ENCODE assay signal across 25 cellular contexts in the genomic region with DNA sequence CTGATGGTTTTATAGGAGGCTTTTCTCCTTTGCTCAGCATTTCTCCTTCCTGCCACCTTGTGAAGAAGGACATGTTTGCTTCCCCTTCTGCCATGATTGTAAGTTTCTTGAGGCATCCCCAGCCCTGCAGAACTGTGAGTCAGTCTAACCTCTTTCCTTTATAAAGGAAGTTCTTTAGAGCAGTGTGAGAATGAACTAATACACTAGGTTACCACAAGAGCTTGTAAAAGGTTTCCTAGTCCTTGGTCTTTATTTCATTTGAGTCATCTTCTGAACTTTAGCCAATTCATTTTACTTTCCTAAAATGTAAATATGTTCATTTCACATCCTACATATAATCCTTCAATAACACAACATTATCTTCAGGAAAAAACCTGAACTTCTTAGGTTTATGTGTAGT.
DNase-seq lines count a peak whose midpoint lies in the region; ATAC-seq, FAIRE-seq and TF ChIP-seq lines count a peak whose summit lies in the region.
"Had no signal": no experiment of that assay in that cellular context is flagged by ENCODE, and none has a peak within 500 bp of the region (broad histone marks: within the 10 kb centered on the region; RNA-seq: fewer than 3 reads in every experiment).

No MANE protein-coding gene starts in this region.

- no peak for TF ChIP-seq RAD21 in IMR-90 (IDR thresholded peaks at IDR 0.05; ENCODE audit: low read length)

- no peak overlapping the region for H3K4me3 Mint-ChIP-seq in astrocyte (ENCODE audit: unreplicated experiment)
- H3K4me3 Mint-ChIP-seq: effector memory CD8-positive, alpha-beta T cell had no signal

- H4K8ac ChIP-seq in IMR-90 (ENCODE audit: low read depth in 2 of 2, low read length in 2 of 2), result no peak overlapping the region

- ATAC-seq in IMR-90 (ENCODE audit: low read depth) (peak; percentile 60), GM18498 (IDR thresholded peaks at IDR 0.05; ENCODE audit: unreplicated experiment) (no peak), GM21367 (IDR thresholded peaks at IDR 0.05; ENCODE audit: unreplicated experiment) (no peak)
- ATAC-seq: effector memory CD8-positive, alpha-beta T cell; left colon had no signal

- no peaks in the 10 kb centered on the region for H3K9me1 ChIP-seq in IMR-90 (ENCODE audit: insufficient read depth, low read length)

- dilution Hi-C loops in IMR-90 (cut with HindIII; ENCODE audit: low sequenced_read_pairs, unreplicated experiment), result no loop called here

- in situ Hi-C loops in IMR-90 (cut with MboI; ENCODE audit: low sequenced_read_pairs), result no loop called here

- H2AK9ac ChIP-seq in IMR-90 (replicated peaks; ENCODE audit: low read depth, low read length, poor library complexity), result no peak overlapping the region

- H3K36me3 Mint-ChIP-seq in astrocyte (ENCODE audit: low read depth, unreplicated experiment), result peaks cover 2% of the 10 kb centered on the region

- no peak overlapping the region for H3K23ac ChIP-seq in IMR-90 (ENCODE audit: low read depth, low read length)

- no peak overlapping the region for H2BK120ac ChIP-seq in IMR-90 (ENCODE audit: low read depth, low read length)

- H3K79me1 ChIP-seq in IMR-90 (ENCODE audit: low read depth in 1 of 2, low read length in 2 of 2), result no peaks in the 10 kb centered on the region

- no peak for TF ChIP-seq POLR2A in IMR-90 (IDR thresholded peaks at IDR 0.05; ENCODE audit: low read depth, low read length)

- no peaks in the 10 kb centered on the region for H3K36me3 ChIP-seq in IMR-90 (ENCODE audit: control insufficient read depth, insufficient read depth, low read length)
- no peaks in the 10 kb centered on the region for H3K36me3 ChIP-seq in astrocyte (ENCODE audit: insufficient read depth, low read length)
- H3K36me3 ChIP-seq: BLaER1 treated with 17β-estradiol and CSF1 and Interleukin-3, amounts not matched to agents 10 nM and 100 nM; upper lobe of left lung had no signal

- no peak overlapping the region for H3K4me2 ChIP-seq in IMR-90 (ENCODE audit: low read depth, low read length)
- H3K4me2 ChIP-seq in astrocyte (ENCODE audit: low read length), result no peak overlapping the region
- H3K4me2 ChIP-seq: BLaER1 treated with 17β-estradiol and CSF1 and Interleukin-3, amounts not matched to agents 10 nM and 100 nM had no signal

- H3K9me3 ChIP-seq in IMR-90 (ENCODE audit: control insufficient read depth, insufficient read depth, low read length), result no peaks in the 10 kb centered on the region
- H3K9me3 ChIP-seq in astrocyte (ENCODE audit: insufficient read depth, low read depth, low read length), result no peaks in the 10 kb centered on the region
- H3K9me3 ChIP-seq: upper lobe of left lung had no signal

- H2AFZ ChIP-seq in IMR-90 (replicated peaks; ENCODE audit: low read length, poor library complexity) (no peak overlapping the region), astrocyte (ENCODE audit: low read depth, low read length) (no peak overlapping the region)

- no peak for FAIRE-seq in astrocyte (lab: Jason Lieb, UNC)
- FAIRE-seq: small intestine, TTC549 had no signal

- POLR2A ChIA-PET in IMR-90 (lab: Charles Lee; ENCODE audit: unreplicated experiment), result no interaction called here

- no peaks in the 10 kb centered on the region for H3K27me3 Mint-ChIP-seq in astrocyte (ENCODE audit: low read depth, unreplicated experiment)

- H3K4me3 ChIP-seq in IMR-90 (ENCODE audit: insufficient read depth, low read depth, low read length), result no peak overlapping the region
- no peak overlapping the region for H3K4me3 ChIP-seq in astrocyte (ENCODE audit: insufficient read depth, low read depth, low read length)
- H3K4me3 ChIP-seq: BLaER1 treated with 17β-estradiol and CSF1 and Interleukin-3, amounts not matched to agents 10 nM and 100 nM; coronary artery; upper lobe of left lung had no signal

- no TSS peak for BruUV-seq in IMR-90 (replicated peaks; lab: Mats Ljungman, UMichigan)

- no peaks in the 10 kb centered on the region for H3K79me2 ChIP-seq in astrocyte (ENCODE audit: insufficient read depth, low read length)

- H3K56ac ChIP-seq in IMR-90 (ENCODE audit: extremely low read depth, insufficient read depth, low read length), result no peak overlapping the region

- H3K14ac ChIP-seq in IMR-90 (replicated peaks; ENCODE audit: low read depth, low read length), result no peak overlapping the region

- H3K9ac ChIP-seq in IMR-90 (ENCODE audit: low read depth, low read length), result no peak overlapping the region
- H3K9ac ChIP-seq in astrocyte (ENCODE audit: low read length), result no peak overlapping the region
- H3K9ac ChIP-seq: BLaER1 treated with 17β-estradiol and CSF1 and Interleukin-3, amounts not matched to agents 10 nM and 100 nM had no signal

- TF ChIP-seq CTCF in IMR-90 (conservative IDR thresholded peaks at IDR 0.05; ENCODE audit: low read depth, low read length), result no peak
- no peak for TF ChIP-seq CTCF in astrocyte (IDR thresholded peaks at IDR 0.05; ENCODE audit: insufficient read depth, low read depth, low read length)

- H4K20me1 ChIP-seq in IMR-90 (ENCODE audit: insufficient read depth, low read length) (no peaks in the 10 kb centered on the region), astrocyte (ENCODE audit: insufficient read depth, low read length) (no peaks in the 10 kb centered on the region)
- H4K20me1 ChIP-seq: BLaER1 treated with 17β-estradiol and CSF1 and Interleukin-3, amounts not matched to agents 10 nM and 100 nM had no signal

- H3K9me3 Mint-ChIP-seq in astrocyte (ENCODE audit: unreplicated experiment), result peaks cover 9% of the 10 kb centered on the region

- H2BK15ac ChIP-seq in IMR-90 (ENCODE audit: low read depth, low read length), result no peak overlapping the region

- H3K18ac ChIP-seq in IMR-90 (ENCODE audit: low read depth, low read length), result no peak overlapping the region

- H2BK20ac ChIP-seq in IMR-90 (ENCODE audit: low read depth, low read length), result no peak overlapping the region

- no peak overlapping the region for H4K91ac ChIP-seq in IMR-90 (ENCODE audit: insufficient read depth, low read depth, low read length)

- H2AK5ac ChIP-seq in IMR-90 (ENCODE audit: low read depth, low read length), result no peak overlapping the region

- H3K4me1 ChIP-seq in IMR-90 (ENCODE audit: control insufficient read depth, insufficient read depth, low read length) (no peaks in the 10 kb centered on the region), astrocyte (ENCODE audit: insufficient read depth, low read length) (no peaks in the 10 kb centered on the region)
- H3K4me1 ChIP-seq: BLaER1 treated with 17β-estradiol and CSF1 and Interleukin-3, amounts not matched to agents 10 nM and 100 nM; upper lobe of left lung had no signal

- no peak overlapping the region for H4K5ac ChIP-seq in IMR-90 (ENCODE audit: low read depth, low read length)

- peak overlapping the region; percentile 49 for H3K27ac Mint-ChIP-seq in astrocyte (ENCODE audit: unreplicated experiment)
- H3K27ac Mint-ChIP-seq: effector memory CD8-positive, alpha-beta T cell had no signal

- DNase-seq in CMK (ENCODE audit: low read depth) (peak; percentile 18), IMR-90 (peak; percentile 69), astrocyte (ENCODE audit: low read depth) (peak; percentile 37), kidney tubule cell (ENCODE audit: low spot score) (peak; percentile 18), pons (ENCODE audit: low spot score) (no peak), SIG-M5 (lab: John Stamatoyannopoulos, UW) (no peak)
- DNase-seq: activated CD8-positive, alpha-beta memory T cell treated with anti-CD3 and anti-CD28 coated beads for 24 hours; activated naive CD4-positive, alpha-beta T cell; activated T-cell treated with anti-CD3 and anti-CD28 coated beads, Interleukin-2, amount 50 U/mL, for 1 hour; effector memory CD8-positive, alpha-beta T cell; head of caudate nucleus; KBM-7; left colon; NCI-H1694 treated with DMSO at 0.1 percent for 48 hours; NCI-H2171; NCI-H526; small intestine; stimulated activated CD4-positive, alpha-beta T cell treated with anti-CD3 and anti-CD28 coated beads, Interleukin-2, amount 100 ng/mL, for 24 hours; T-helper 1 cell; upper lobe of left lung had no signal

- no peak overlapping the region for H2BK5ac ChIP-seq in IMR-90 (ENCODE audit: low read depth, low read length, poor library complexity, severe bottlenecking)

- no peaks in the 10 kb centered on the region for H3K27me3 ChIP-seq in IMR-90 (ENCODE audit: control insufficient read depth, insufficient read depth, low read length)
- no peaks in the 10 kb centered on the region for H3K27me3 ChIP-seq in astrocyte (ENCODE audit: insufficient read depth, low read length)
- H3K27me3 ChIP-seq: BLaER1 treated with 17β-estradiol and CSF1 and Interleukin-3, amounts not matched to agents 10 nM and 100 nM; upper lobe of left lung had no signal

- H3K4ac ChIP-seq in IMR-90 (ENCODE audit: low read depth, low read length), result no peak overlapping the region

- H3K4me1 Mint-ChIP-seq in astrocyte (ENCODE audit: low read depth, unreplicated experiment), result peaks cover 2% of the 10 kb centered on the region

- CTCF ChIA-PET in IMR-90 (lab: Yijun Ruan, JAX), result interaction anchor here (0.6 to 0.7 kb wide), 2 partner anchors 505 to 910 kb away, joined by 3 read pairs; no protein-coding TSS in a partner anchor

- intact Hi-C loops in IMR-90 (cut with micrococcal nuclease), result no loop called here

- no peak overlapping the region for H3K27ac ChIP-seq in IMR-90 (ENCODE audit: insufficient read depth, low read length)
- no peak overlapping the region for H3K27ac ChIP-seq in astrocyte (ENCODE audit: low read depth, low read length)
- H3K27ac ChIP-seq: BLaER1 treated with 17β-estradiol and CSF1 and Interleukin-3, amounts not matched to agents 10 nM and 100 nM; coronary artery; upper lobe of left lung had no signal

TF ChIP-seq in IMR-90, 13 proteins besides CTCF, POLR2A, EP300 and RAD21 (continues in another document):
- TF ChIP-seq SMC3 (IDR thresholded peaks at IDR 0.05; ENCODE audit: low read depth, low read length) (no peak), CEBPB (IDR thresholded peaks at IDR 0.05; ENCODE audit: low read depth, low read length) (no peak), BHLHE40 (IDR thresholded peaks at IDR 0.05; ENCODE audit: low read depth, low read length) (no peak), RFX5 (IDR thresholded peaks at IDR 0.05; ENCODE audit: low read depth, low read length) (no peak), RCOR1 (IDR thresholded peaks at IDR 0.05; ENCODE audit: insufficient replicate concordance, low read length) (no peak), NFE2L2 (IDR thresholded peaks at IDR 0.05; ENCODE audit: low read depth, low read length) (no peak), MXI1 (IDR thresholded peaks at IDR 0.05; ENCODE audit: borderline replicate concordance, low read depth, low read length) (no peak), MAFK (IDR thresholded peaks at IDR 0.05; ENCODE audit: low read depth, low read length) (no peak)
- TF ChIP-seq, protein P1, sequence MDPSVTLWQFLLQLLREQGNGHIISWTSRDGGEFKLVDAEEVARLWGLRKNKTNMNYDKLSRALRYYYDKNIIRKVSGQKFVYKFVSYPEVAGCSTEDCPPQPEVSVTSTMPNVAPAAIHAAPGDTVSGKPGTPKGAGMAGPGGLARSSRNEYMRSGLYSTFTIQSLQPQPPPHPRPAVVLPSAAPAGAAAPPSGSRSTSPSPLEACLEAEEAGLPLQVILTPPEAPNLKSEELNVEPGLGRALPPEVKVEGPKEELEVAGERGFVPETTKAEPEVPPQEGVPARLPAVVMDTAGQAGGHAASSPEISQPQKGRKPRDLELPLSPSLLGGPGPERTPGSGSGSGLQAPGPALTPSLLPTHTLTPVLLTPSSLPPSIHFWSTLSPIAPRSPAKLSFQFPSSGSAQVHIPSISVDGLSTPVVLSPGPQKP (IDR thresholded peaks at IDR 0.05; ENCODE audit: borderline replicate concordance, low read depth, low read length), result no peak

Comparison
In these comparisons a context has a peak if more than half of its experiments do, and no peak if none do; other contexts are left out.
1. DNase-seq: peak in CMK (single experiment), IMR-90 (single experiment), astrocyte (single experiment) and kidney tubule cell (single experiment); none in pons (single experiment) and SIG-M5 (single experiment).